ENCODE assay signal across 8 cellular contexts in genomic region chr2:157194097-157194688, GRCh38.
DNase-seq lines count a peak whose midpoint lies in the region; ATAC-seq, FAIRE-seq and TF ChIP-seq lines count a peak whose summit lies in the region.

No MANE protein-coding gene starts in this region.

- DNase-seq in AG09319 (ENCODE audit: extremely low read depth, low read depth) (no peak), GM12865 (ENCODE audit: low read depth) (peak; percentile 74), NAMALWA (ENCODE audit: low spot score) (peak; percentile 71), foreskin fibroblast (peak; percentile 54 to 81), putamen (ENCODE audit: low spot score) (peak; percentile 45), occipital lobe (lab: John Stamatoyannopoulos, UW) (no peak)

- TF ChIP-seq CTCF in AG09319 (IDR thresholded peaks at IDR 0.05; ENCODE audit: low read depth, low read length) (peak; percentile 72), GM12865 (IDR thresholded peaks at IDR 0.05; ENCODE audit: insufficient read depth, low read depth, low read length, missing control alignments) (peak; percentile 60), foreskin fibroblast (IDR thresholded peaks at IDR 0.05; ENCODE audit: low read depth, low read length) (peak; percentile 62)

- peak; percentile 47 for ATAC-seq in HG02571 (IDR thresholded peaks at IDR 0.05; ENCODE audit: unreplicated experiment)

- FAIRE-seq in TTC549 (lab: Jason Lieb, UNC), result peak; percentile 78

- H3K4me3 ChIP-seq in GM12865 (ENCODE audit: low read depth, low read length) (no peak overlapping the region), foreskin fibroblast (ENCODE audit: low read depth in 1 of 2, low read length in 2 of 2) (no peak overlapping the region)

Comparison
In these comparisons a context has a peak if more than half of its experiments do, and no peak if none do; other contexts are left out.
1. DNase-seq: peak in GM12865 (single experiment), NAMALWA (single experiment), foreskin fibroblast (2 of 2) and putamen (single experiment); none in AG09319 (single experiment) and occipital lobe (single experiment).
2. Peak in every context shown above with its lines, with median percentiles within 50 percentile points of each other: CTCF ChIP-seq.